ENCODE assay signal across 16 cellular contexts in the genomic region with DNA sequence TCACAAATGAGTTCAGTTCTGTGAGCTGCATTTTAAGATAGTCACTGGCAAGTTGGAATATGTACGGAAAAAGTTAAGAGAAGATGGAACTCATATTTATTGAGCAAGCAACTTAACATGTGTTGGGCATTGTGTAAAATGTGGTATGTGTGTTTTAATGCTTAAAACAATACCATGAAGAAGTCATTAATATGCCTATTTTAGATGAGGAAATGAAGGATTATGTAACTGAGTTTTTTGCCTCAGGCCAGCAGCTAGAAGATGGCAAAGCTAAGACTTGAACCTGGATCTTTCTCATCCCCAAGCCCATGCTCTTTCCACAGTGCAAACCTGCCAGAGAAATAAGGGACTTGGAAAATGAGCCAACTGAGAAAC. TPM values are rescaled to one million over a fixed set of nuclear protein-coding genes. Genes with fewer than 3 reads are reported as not detected.
A peak's percentile ranks its signal among the peaks of the same experiment; 100 is the strongest.
DNase-seq lines count a peak whose midpoint lies in the region; ATAC-seq and TF ChIP-seq lines count a peak whose summit lies in the region.
"Had no signal": no experiment of that assay in that cellular context is flagged by ENCODE, and none has a peak within 500 bp of the region (broad histone marks: within the 10 kb centered on the region; RNA-seq: fewer than 3 reads in every experiment).

No MANE protein-coding gene starts in this region.

- DNase-seq in CD1c-positive myeloid dendritic cell (ENCODE audit: extremely low spot score): peak; percentile 61
- DNase-seq in NOMO-1 treated with DMSO at 0.1 percent for 48 hours (lab: John Stamatoyannopoulos, UW; ENCODE audit: unreplicated experiment): peak; percentile 70
- no peak for DNase-seq in spleen
- no peak for DNase-seq in LoVo (ENCODE audit: low spot score)
- DNase-seq in left ventricle myocardium superior: no peak
- DNase-seq: CD8-positive, alpha-beta T cell; NCI-H146; NCI-H82; SHP77 treated with DMSO at 0.1 percent for 48 hours; SW 1271 had no signal

- no peaks in the 10 kb centered on the region for H3K9me3 ChIP-seq in spleen
- H3K9me3 ChIP-seq: BE2C had no signal

- no peak for TF ChIP-seq POLR2A in spleen (IDR thresholded peaks at IDR 0.05)

- H3K36me3 ChIP-seq in spleen: no peaks in the 10 kb centered on the region
- H3K36me3 ChIP-seq: BE2C had no signal

- no peak for TF ChIP-seq CTCF in spleen (IDR thresholded peaks at IDR 0.05 in 8 of 11, conservative IDR thresholded peaks at IDR 0.05 in 3 of 11)

- ATAC-seq in left ventricle myocardium superior (no peak), GM21423 (IDR thresholded peaks at IDR 0.05; ENCODE audit: unreplicated experiment) (no peak)
- ATAC-seq: CD8-positive, alpha-beta T cell; GM23338 had no signal

- no peaks in the 10 kb centered on the region for H3K27me3 ChIP-seq in spleen (replicated peaks in 1 of 7)
- H3K27me3 ChIP-seq: BE2C had no signal

- H3K4me1 ChIP-seq in spleen: peaks cover 0 to 9% (median 0%) of the 10 kb centered on the region in 6 donors
- H3K4me1 ChIP-seq: BE2C had no signal

- no peak overlapping the region for H3K4me3 ChIP-seq in spleen
- H3K4me3 ChIP-seq: GM23338 had no signal

- H3K27ac ChIP-seq in cingulate gyrus (ENCODE audit: low read depth, low read length) (peak overlapping the region; percentile 33), spleen (peak overlapping the region in 5 of 8 donors; percentile 48 to 76 (median 69))

- intact Hi-C loops in spleen (cut with DNase I; ENCODE audit: low total_unique reads) (no loop called here), left ventricle myocardium superior (cut with micrococcal nuclease) (no loop called here)

- WGBS in spleen, 5 donors: 53 to 89% (median 62%) methylated on average over 1 of the region's 1 CpG

RNA-seq across cellular contexts. Expression of gene SPATA46, which starts 48.9 kb away (rescaled TPM):
- total RNA-seq in spleen: not detected
- polyA plus RNA-seq in spleen: not detected
- not detected for total RNA-seq in left ventricle myocardium superior
- total RNA-seq: CD8-positive, alpha-beta T cell; GM23338; LHCN-M2; RPMI7951 had no signal
- polyA plus RNA-seq: GM23338 had no signal

RNA-seq across cellular contexts. Expression of gene C1orf226, which starts 53.8 kb away (rescaled TPM):
- total RNA-seq in spleen (1 to 10 TPM in 5 of 7 donors, under 1 TPM in 2; 0.55 to 2.4 (median 1.4) TPM), left ventricle myocardium superior (5.8 TPM)
- polyA plus RNA-seq in spleen: under 1 TPM; 0.09 to 0.48 (median 0.15) TPM
- total RNA-seq: CD8-positive, alpha-beta T cell had no signal

Comparison
In these comparisons a context has a peak if more than half of its experiments do, and no peak if none do; other contexts are left out.
1. DNase-seq: peak in CD1c-positive myeloid dendritic cell (single experiment) and NOMO-1 treated with DMSO at 0.1 percent for 48 hours (single experiment); none in spleen (single experiment), LoVo (single experiment) and left ventricle myocardium superior (single experiment).